In the genomic region with DNA sequence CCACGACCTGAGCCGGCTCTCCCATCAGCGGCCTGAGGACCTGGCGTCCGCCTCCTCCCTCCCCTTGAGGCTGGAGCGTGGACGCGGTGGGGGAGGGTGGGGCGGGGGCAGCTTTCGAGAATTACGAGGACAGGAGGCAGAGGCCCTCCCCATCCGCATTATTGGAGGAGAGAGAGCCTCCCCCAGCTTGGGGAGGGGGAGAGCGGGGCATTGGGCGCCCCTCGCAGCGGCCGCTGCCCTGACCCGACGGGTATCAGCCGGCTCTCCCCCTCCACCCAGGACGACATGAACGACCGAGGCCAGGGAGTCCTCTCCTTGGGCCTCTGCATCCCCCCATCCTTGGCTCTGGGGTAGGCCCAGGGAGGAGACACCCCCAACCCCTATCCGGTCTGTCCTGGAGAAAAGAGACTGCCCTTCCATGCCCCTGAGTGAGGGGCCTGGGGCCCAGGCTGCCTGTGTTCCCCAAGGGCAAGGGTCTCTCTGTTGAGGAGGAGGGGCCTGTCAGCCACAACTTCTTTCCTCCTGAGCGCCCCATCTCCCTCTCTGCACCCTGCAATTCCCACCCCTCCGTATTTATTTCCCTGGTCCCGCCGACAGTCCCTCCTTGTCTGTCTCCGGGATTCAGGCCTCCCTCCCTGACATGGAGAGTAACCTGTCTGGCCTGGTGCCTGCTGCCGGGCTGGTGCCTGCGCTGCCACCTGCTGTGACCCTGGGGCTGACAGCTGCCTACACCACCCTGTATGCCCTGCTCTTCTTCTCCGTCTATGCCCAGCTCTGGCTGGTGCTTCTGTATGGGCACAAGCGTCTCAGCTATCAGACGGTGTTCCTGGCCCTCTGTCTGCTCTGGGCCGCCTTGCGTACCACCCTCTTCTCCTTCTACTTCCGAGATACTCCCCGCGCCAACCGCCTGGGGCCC, we compare ENCODE assay signal across 1 cellular context.
TF ChIP-seq lines count a peak whose summit lies in the region.

No MANE protein-coding gene starts in this region.

TF ChIP-seq in HEK293, 187 proteins besides CTCF, POLR2A, EP300 and RAD21 (continued from another document):
- no peak for TF ChIP-seq GLI4 (tag by site-specific recombination; IDR thresholded peaks at IDR 0.05)
- TF ChIP-seq ZEB2 (tag by site-specific recombination; IDR thresholded peaks at IDR 0.05): no peak
- TF ChIP-seq ZNF24 (tag by site-specific recombination; IDR thresholded peaks at IDR 0.05): no peak
- TF ChIP-seq, protein P1, sequence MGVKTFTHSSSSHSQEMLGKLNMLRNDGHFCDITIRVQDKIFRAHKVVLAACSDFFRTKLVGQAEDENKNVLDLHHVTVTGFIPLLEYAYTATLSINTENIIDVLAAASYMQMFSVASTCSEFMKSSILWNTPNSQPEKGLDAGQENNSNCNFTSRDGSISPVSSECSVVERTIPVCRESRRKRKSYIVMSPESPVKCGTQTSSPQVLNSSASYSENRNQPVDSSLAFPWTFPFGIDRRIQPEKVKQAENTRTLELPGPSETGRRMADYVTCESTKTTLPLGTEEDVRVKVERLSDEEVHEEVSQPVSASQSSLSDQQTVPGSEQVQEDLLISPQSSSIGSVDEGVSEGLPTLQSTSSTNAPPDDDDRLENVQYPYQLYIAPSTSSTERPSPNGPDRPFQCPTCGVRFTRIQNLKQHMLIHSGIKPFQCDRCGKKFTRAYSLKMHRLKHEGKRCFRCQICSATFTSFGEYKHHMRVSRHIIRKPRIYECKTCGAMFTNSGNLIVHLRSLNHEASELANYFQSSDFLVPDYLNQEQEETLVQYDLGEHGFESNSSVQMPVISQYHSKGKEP (tag by site-specific recombination; IDR thresholded peaks at IDR 0.05): no peak
- no peak for TF ChIP-seq HOXC10 (CRISPR knock-in tag; IDR thresholded peaks at IDR 0.05)
- no peak for TF ChIP-seq ZNF830 (tag by site-specific recombination; IDR thresholded peaks at IDR 0.05; ENCODE audit: low read depth)
- TF ChIP-seq ZBTB20 (tag by site-specific recombination; IDR thresholded peaks at IDR 0.05): 0 out of 2 replicates have a peak, but pooled peaks have one; percentile 24
- no peak for TF ChIP-seq ZNF19 (tag by site-specific recombination; IDR thresholded peaks at IDR 0.05; ENCODE audit: low read depth)
- TF ChIP-seq ZNF114 (tag by site-specific recombination; IDR thresholded peaks at IDR 0.05): no peak
